Comparison of ENCODE assay signal across 8 cellular contexts in the genomic region with DNA sequence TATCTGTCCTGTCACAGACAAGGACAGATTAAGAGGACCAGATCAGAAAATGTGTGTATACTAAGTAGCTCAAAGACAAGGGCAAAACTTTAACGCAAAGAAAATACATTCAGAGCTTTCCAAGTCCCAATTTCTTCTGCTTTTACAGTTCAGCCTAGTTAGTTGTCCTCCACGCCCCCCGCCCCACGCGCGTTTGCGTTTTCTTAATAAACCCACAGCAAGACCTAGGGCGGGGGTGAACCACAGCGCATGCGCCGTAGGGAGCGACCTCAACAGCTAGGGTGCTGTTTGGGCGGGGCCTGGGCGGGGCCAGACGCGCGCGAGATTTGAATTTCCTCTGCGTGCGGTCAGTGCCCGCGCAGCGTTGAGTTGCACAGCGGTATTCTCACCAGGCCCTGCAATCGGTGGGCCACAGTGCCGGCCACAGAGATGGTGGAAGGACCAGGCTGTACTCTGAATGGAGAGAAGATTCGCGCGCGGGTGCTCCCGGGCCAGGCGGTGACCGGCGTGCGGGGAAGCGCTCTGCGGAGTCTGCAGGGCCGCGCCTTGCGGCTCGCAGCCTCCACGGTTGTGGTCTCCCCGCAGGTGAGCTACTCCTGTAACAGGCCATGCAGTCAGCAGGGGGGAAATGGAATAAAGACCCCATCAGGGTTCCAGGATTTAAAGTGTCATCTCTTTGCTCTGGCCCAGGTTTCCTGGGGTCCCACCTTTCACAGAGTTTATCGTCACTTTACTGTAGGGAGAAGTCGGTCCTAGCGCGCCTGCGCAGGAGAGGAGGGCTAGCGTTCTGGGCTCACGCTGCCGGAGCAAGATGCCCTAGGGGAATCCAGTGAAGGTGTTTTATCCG. TPM values are rescaled to one million over a fixed set of nuclear protein-coding genes. Genes with fewer than 3 reads are reported as not detected.
DNase-seq lines count a peak whose midpoint lies in the region; ATAC-seq and TF ChIP-seq lines count a peak whose summit lies in the region.

A gene with protein sequence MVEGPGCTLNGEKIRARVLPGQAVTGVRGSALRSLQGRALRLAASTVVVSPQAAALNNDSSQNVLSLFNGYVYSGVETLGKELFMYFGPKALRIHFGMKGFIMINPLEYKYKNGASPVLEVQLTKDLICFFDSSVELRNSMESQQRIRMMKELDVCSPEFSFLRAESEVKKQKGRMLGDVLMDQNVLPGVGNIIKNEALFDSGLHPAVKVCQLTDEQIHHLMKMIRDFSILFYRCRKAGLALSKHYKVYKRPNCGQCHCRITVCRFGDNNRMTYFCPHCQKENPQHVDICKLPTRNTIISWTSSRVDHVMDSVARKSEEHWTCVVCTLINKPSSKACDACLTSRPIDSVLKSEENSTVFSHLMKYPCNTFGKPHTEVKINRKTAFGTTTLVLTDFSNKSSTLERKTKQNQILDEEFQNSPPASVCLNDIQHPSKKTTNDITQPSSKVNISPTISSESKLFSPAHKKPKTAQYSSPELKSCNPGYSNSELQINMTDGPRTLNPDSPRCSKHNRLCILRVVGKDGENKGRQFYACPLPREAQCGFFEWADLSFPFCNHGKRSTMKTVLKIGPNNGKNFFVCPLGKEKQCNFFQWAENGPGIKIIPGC (plus strand): TSS at position 350 of the 847 bp plus-strand sequence. CDS start 80 bp downstream, at position 430.

- peaks cover 31% of the 10 kb centered on the region for H3K4me1 ChIP-seq in OCI-LY7 (ENCODE audit: insufficient read depth, low read length, poor library complexity, severe bottlenecking)
- no peaks in the 10 kb centered on the region for H3K4me1 ChIP-seq in esophagus (ENCODE audit: control insufficient read depth in 2 of 2, insufficient read depth in 2 of 2, low read length in 1 of 2)
- peaks cover 7% of the 10 kb centered on the region for H3K4me1 ChIP-seq in muscle layer of colon (ENCODE audit: insufficient read depth, low read length)

- peak; percentile 49 for DNase-seq in DMS 273 treated with DMSO at 0.1 percent for 48 hours (lab: John Stamatoyannopoulos, UW)
- peak; percentile 91 for DNase-seq in HuH-7 (ENCODE audit: low spot score)
- peak; percentile 94 for DNase-seq in OCI-LY7 (ENCODE audit: low spot score)
- DNase-seq in activated T-cell treated with anti-CD3 and anti-CD28 coated beads for 1 hour (ENCODE audit: low read depth) = peak; percentile 97
- peak; percentile 91 to 96 for DNase-seq in stimulated activated CD8-positive, alpha-beta memory T cell treated with anti-CD3 and anti-CD28 coated beads, Interleukin-7, amount 100 ng/mL, for 1 hour (ENCODE audit: low read depth in 2 of 2)

- H3K36me3 ChIP-seq in OCI-LY7 (ENCODE audit: insufficient read depth, low read length) (peaks cover 26% of the 10 kb centered on the region), esophagus (ENCODE audit: control insufficient read depth in 2 of 2, insufficient read depth in 2 of 2, low read length in 1 of 2) (no peaks in the 10 kb centered on the region), muscle layer of colon (ENCODE audit: insufficient read depth, low read length) (no peaks in the 10 kb centered on the region)

- peaks cover 46% of the 10 kb centered on the region for H3K79me2 ChIP-seq in OCI-LY7 (ENCODE audit: insufficient read depth, low read depth, low read length)

- POLR2A ChIA-PET in OCI-LY7 (lab: Charles Lee) = interaction anchor here (0.5 to 4.1 kb wide), 16 partner anchors 8 to 1497 kb away, joined by 3 to 37 read pairs (median 5); partner anchors contain the start of genes AGA and GPM6A

- H3K9me2 ChIP-seq in OCI-LY7 (ENCODE audit: insufficient read depth, low read length) = no peaks in the 10 kb centered on the region

- H3K4me3 ChIP-seq in OCI-LY7 (ENCODE audit: low read depth, low read length, poor library complexity, severe bottlenecking) (peak within 1 kb of the TSS; percentile 94), esophagus (ENCODE audit: low read depth in 1 of 2, low read length in 2 of 2) (peak within 1 kb of the TSS; percentile 70 to 74), muscle layer of colon (ENCODE audit: low read depth in 1 of 2, low read length in 2 of 2) (peak within 1 kb of the TSS; percentile 55 to 62)

- TF ChIP-seq CTCF in OCI-LY7 (conservative IDR thresholded peaks at IDR 0.05; ENCODE audit: low read length) = no peak

- no TSS peak for BruUV-seq in OCI-LY7 (replicated peaks; lab: Mats Ljungman, UMichigan)

- H3K9ac ChIP-seq in muscle layer of colon (ENCODE audit: low read length) = no peak within 1 kb of the TSS

- peak; percentile 91 for ATAC-seq in GM21526 (IDR thresholded peaks at IDR 0.05; ENCODE audit: low FRiP score, unreplicated experiment)

- intact Hi-C loops in OCI-LY7 (cut with micrococcal nuclease; ENCODE audit: unreplicated experiment) = loop anchor here (1.0 kb wide), 1 partner anchor 133 kb away; the partner anchor contains the start of gene AGA

- WGBS in esophagus, 2 donors = 0% methylated on average over 52 of the region's 52 CpGs

- CTCF ChIA-PET in OCI-LY7 (lab: Charles Lee; ENCODE audit: unreplicated experiment) = interaction anchor here (0.6 to 1.2 kb wide), 3 partner anchors 8 to 26 kb away, joined by 6 to 7 read pairs (median 6); no protein-coding TSS in a partner anchor

- H3K4me2 ChIP-seq in OCI-LY7 (ENCODE audit: low read length) = peak within 1 kb of the TSS; percentile 94

- H3K27me3 ChIP-seq in esophagus (ENCODE audit: control insufficient read depth in 1 of 2, insufficient read depth in 2 of 2, low read length in 2 of 2) (no peaks in the 10 kb centered on the region), muscle layer of colon (ENCODE audit: control insufficient read depth in 1 of 2, insufficient read depth in 2 of 2, low read length in 2 of 2) (no peaks in the 10 kb centered on the region)

- peak within 1 kb of the TSS; percentile 98 for H2AFZ ChIP-seq in OCI-LY7 (ENCODE audit: low read length)

- H3K9me3 ChIP-seq in OCI-LY7 (ENCODE audit: low read length) = no peaks in the 10 kb centered on the region
- H3K9me3 ChIP-seq in esophagus (ENCODE audit: control insufficient read depth in 2 of 2, insufficient read depth in 1 of 2, low read depth in 1 of 2, low read length in 1 of 2) = no peaks in the 10 kb centered on the region
- no peaks in the 10 kb centered on the region for H3K9me3 ChIP-seq in muscle layer of colon (ENCODE audit: low read length)

- H4K20me1 ChIP-seq in OCI-LY7 (ENCODE audit: insufficient read depth, low read length) = no peaks in the 10 kb centered on the region

- H3K27ac ChIP-seq in OCI-LY7 (ENCODE audit: low read depth, low read length, poor library complexity, severe bottlenecking) (peak within 1 kb of the TSS; percentile 66), esophagus (ENCODE audit: low read depth in 2 of 2, low read length in 1 of 2) (no peak within 1 kb of the TSS), muscle layer of colon (ENCODE audit: low read depth, low read length) (no peak within 1 kb of the TSS)

RNA-seq across cellular contexts. Expression of the gene that starts here (rescaled TPM):
- 16.8 and 19.1 TPM in 2 replicates for total RNA-seq in OCI-LY7 (2014; rRNA removed; shearing (Covaris generic))
- total RNA-seq in OCI-LY7 (2022) = 22.9 and 24.6 TPM in 2 replicates
- polyA plus RNA-seq in esophagus = 1 to 10 TPM; 1.0 to 1.9 TPM
